In genomic region chrX:135572436-135572835, GRCh38 we compare ENCODE assay signal across 13 cellular contexts. TPM values are rescaled to one million over a fixed set of nuclear protein-coding genes. Genes with fewer than 3 reads are reported as not detected.
DNase-seq lines count a peak whose midpoint lies in the region; ATAC-seq, FAIRE-seq and TF ChIP-seq lines count a peak whose summit lies in the region.
"Had no signal": no experiment of that assay in that cellular context is flagged by ENCODE, and none has a peak within 500 bp of the region (broad histone marks: within the 10 kb centered on the region; RNA-seq: fewer than 3 reads in every experiment).

No MANE protein-coding gene starts in this region.

- peak; percentile 44 for TF ChIP-seq CTCF in AG09319 (IDR thresholded peaks at IDR 0.05; ENCODE audit: low read depth, low read length)
- TF ChIP-seq CTCF in GM12873 (IDR thresholded peaks at IDR 0.05; ENCODE audit: insufficient read depth, low read depth, low read length, missing control alignments) = peak; percentile 24
- peak; percentile 17 for TF ChIP-seq CTCF in astrocyte (IDR thresholded peaks at IDR 0.05; ENCODE audit: insufficient read depth, low read depth, low read length)
- TF ChIP-seq CTCF in right lobe of liver (IDR thresholded peaks at IDR 0.05) = peak; percentile 22 to 35 (median 33)

- H3K9me3 ChIP-seq in astrocyte (ENCODE audit: insufficient read depth, low read depth, low read length) (no peaks in the 10 kb centered on the region), right lobe of liver (no peaks in the 10 kb centered on the region)

- H3K27ac ChIP-seq in astrocyte (ENCODE audit: low read depth, low read length) (no peak overlapping the region), right lobe of liver (no peak overlapping the region)

- H3K79me2 ChIP-seq in astrocyte (ENCODE audit: insufficient read depth, low read length) = no peaks in the 10 kb centered on the region

- ATAC-seq in right lobe of liver (no peak), GM18873 (IDR thresholded peaks at IDR 0.05; ENCODE audit: low FRiP score, unreplicated experiment) (no peak), GM21786 (IDR thresholded peaks at IDR 0.05; ENCODE audit: unreplicated experiment) (no peak)
- no peak for ATAC-seq in activated CD8-positive, alpha-beta memory T cell treated with anti-CD3 and anti-CD28 coated beads, Interleukin-2, amount 10 ng/mL, durations not matched to agents 7 days and 5 days

- no peaks in the 10 kb centered on the region for H3K4me1 ChIP-seq in astrocyte (ENCODE audit: insufficient read depth, low read length)
- no peaks in the 10 kb centered on the region for H3K4me1 ChIP-seq in right lobe of liver

- no peaks in the 10 kb centered on the region for H3K9me3 Mint-ChIP-seq in astrocyte (ENCODE audit: unreplicated experiment)
- no peaks in the 10 kb centered on the region for H3K9me3 Mint-ChIP-seq in activated CD8-positive, alpha-beta memory T cell treated with anti-CD3 and anti-CD28 coated beads, Interleukin-2, amount 10 ng/mL, durations not matched to agents 7 days and 5 days (ENCODE audit: low read depth)
- H3K9me3 Mint-ChIP-seq: T-helper 2 cell treated with Interferon-gamma antibody and Interleukin-4, amounts not matched to agents 5 μg/mL and 100 μg/mL, for 36 hours had no signal

- no peaks in the 10 kb centered on the region for H4K20me1 ChIP-seq in astrocyte (ENCODE audit: insufficient read depth, low read length)

- H2AFZ ChIP-seq in astrocyte (ENCODE audit: low read depth, low read length) = no peak overlapping the region

- H3K4me3 ChIP-seq in astrocyte (ENCODE audit: insufficient read depth, low read depth, low read length) = no peak overlapping the region
- H3K4me3 ChIP-seq in right lobe of liver = no peak overlapping the region

- DNase-seq in AG09319 (ENCODE audit: extremely low read depth, low read depth) (no peak), astrocyte (ENCODE audit: low read depth) (no peak), right lobe of liver (no peak), NCI-H345 (lab: John Stamatoyannopoulos, UW) (no peak)
- no peak for DNase-seq in activated CD8-positive, alpha-beta memory T cell treated with anti-CD3 and anti-CD28 coated beads, Interleukin-2, amount 10 ng/mL, durations not matched to agents 7 days and 5 days
- DNase-seq: activated T-cell treated with anti-CD3 and anti-CD28 coated beads, Interleukin-2, amount 50 U/mL, for 48 hours; EL; NCI-H510A; trophoblast cell had no signal

- intact Hi-C loops in right lobe of liver (cut with DNase I) = no loop called here

- H3K36me3 ChIP-seq in astrocyte (ENCODE audit: insufficient read depth, low read length) = peaks cover 2% of the 10 kb centered on the region
- H3K36me3 ChIP-seq in right lobe of liver = no peaks in the 10 kb centered on the region

- 39% methylated on average over 2 of the region's 2 CpGs for WGBS in right lobe of liver (ENCODE audit: insufficient coverage, low coverage, low lambda C conversion rate, missing lambda C conversion rate)

- H3K4me2 ChIP-seq in astrocyte (ENCODE audit: low read length) = no peak overlapping the region

- FAIRE-seq in astrocyte (lab: Jason Lieb, UNC) = peak; percentile 76

- CTCF ChIA-PET in activated CD8-positive, alpha-beta memory T cell treated with anti-CD3 and anti-CD28 coated beads, Interleukin-2, amount 10 ng/mL, durations not matched to agents 7 days and 5 days (lab: Charles Lee) = interaction anchor here (0.8 kb wide), 1 partner anchor 31 kb away, joined by 3 read pairs; no protein-coding TSS in a partner anchor

- no peak overlapping the region for H3K4me3 Mint-ChIP-seq in astrocyte (ENCODE audit: unreplicated experiment)
- no peak overlapping the region for H3K4me3 Mint-ChIP-seq in activated CD8-positive, alpha-beta memory T cell treated with anti-CD3 and anti-CD28 coated beads, Interleukin-2, amount 10 ng/mL, durations not matched to agents 7 days and 5 days
- H3K4me3 Mint-ChIP-seq: T-helper 2 cell treated with Interferon-gamma antibody and Interleukin-4, amounts not matched to agents 5 μg/mL and 100 μg/mL, for 36 hours had no signal

- H3K27ac Mint-ChIP-seq in astrocyte (ENCODE audit: unreplicated experiment) = no peak overlapping the region
- H3K27ac Mint-ChIP-seq in activated CD8-positive, alpha-beta memory T cell treated with anti-CD3 and anti-CD28 coated beads, Interleukin-2, amount 10 ng/mL, durations not matched to agents 7 days and 5 days = no peak overlapping the region
- H3K27ac Mint-ChIP-seq: T-helper 2 cell treated with Interferon-gamma antibody and Interleukin-4, amounts not matched to agents 5 μg/mL and 100 μg/mL, for 36 hours had no signal

- no peak overlapping the region for H3K9ac ChIP-seq in astrocyte (ENCODE audit: low read length)

- no peak for TF ChIP-seq POLR2A in right lobe of liver (IDR thresholded peaks at IDR 0.05)

- no peaks in the 10 kb centered on the region for H3K36me3 Mint-ChIP-seq in astrocyte (ENCODE audit: low read depth, unreplicated experiment)
- H3K36me3 Mint-ChIP-seq in activated CD8-positive, alpha-beta memory T cell treated with anti-CD3 and anti-CD28 coated beads, Interleukin-2, amount 10 ng/mL, durations not matched to agents 7 days and 5 days = peaks cover 23% of the 10 kb centered on the region

- H3K27me3 Mint-ChIP-seq in astrocyte (ENCODE audit: low read depth, unreplicated experiment) = no peaks in the 10 kb centered on the region
- H3K27me3 Mint-ChIP-seq in activated CD8-positive, alpha-beta memory T cell treated with anti-CD3 and anti-CD28 coated beads, Interleukin-2, amount 10 ng/mL, durations not matched to agents 7 days and 5 days = no peaks in the 10 kb centered on the region

- no peaks in the 10 kb centered on the region for H3K27me3 ChIP-seq in astrocyte (ENCODE audit: insufficient read depth, low read length)
- no peaks in the 10 kb centered on the region for H3K27me3 ChIP-seq in right lobe of liver

- no peaks in the 10 kb centered on the region for H3K4me1 Mint-ChIP-seq in astrocyte (ENCODE audit: low read depth, unreplicated experiment)
- H3K4me1 Mint-ChIP-seq in activated CD8-positive, alpha-beta memory T cell treated with anti-CD3 and anti-CD28 coated beads, Interleukin-2, amount 10 ng/mL, durations not matched to agents 7 days and 5 days = peaks cover 6% of the 10 kb centered on the region

RNA-seq across cellular contexts. Expression of gene INTS6L, which starts 52.0 kb away (rescaled TPM):
- total RNA-seq in astrocyte (7.5 and 8.7 TPM in 2 replicates), right lobe of liver (1 to 10 TPM in 4 of 6 experiments, under 1 TPM in 2; 0.37 to 2.0 (median 1.1) TPM)
- total RNA-seq in activated CD8-positive, alpha-beta memory T cell treated with anti-CD3 and anti-CD28 coated beads, Interleukin-2, amount 10 ng/mL, durations not matched to agents 7 days and 5 days = 10 to 100 TPM; 20.3 to 22.8 TPM
